In genomic region chr13:46663216-46663615, GRCh38 we compare ENCODE assay signal across 14 cellular contexts.
DNase-seq lines count a peak whose midpoint lies in the region; ATAC-seq, FAIRE-seq and TF ChIP-seq lines count a peak whose summit lies in the region.
"Had no signal": no experiment of that assay in that cellular context is flagged by ENCODE, and none has a peak within 500 bp of the region (broad histone marks: within the 10 kb centered on the region; RNA-seq: fewer than 3 reads in every experiment).

No MANE protein-coding gene starts in this region.

- no peak overlapping the region for H4K91ac ChIP-seq in H1 (replicated peaks; ENCODE audit: insufficient read length, low read length)

- no peak overlapping the region for H4K8ac ChIP-seq in H1 (ENCODE audit: extremely low read depth, insufficient read depth, low read length)

- intact Hi-C loops in naive thymus-derived CD4-positive, alpha-beta T cell (cut with micrococcal nuclease) = loop anchor here (2.0 to 10.0 kb wide), 2 partner anchors 14 to 608 kb away; partner anchors contain the start of gene ZC3H13 (in 1 of the 2)
- intact Hi-C loops in left lung (cut with DNase I) = no loop called here
- intact Hi-C loops in left cardiac atrium (cut with DNase I) = loop anchor here in 1 of 2 donors (10.0 kb wide), 1 partner anchor 58 kb away; no protein-coding TSS in a partner anchor

- no peaks in the 10 kb centered on the region for H4K20me1 ChIP-seq in H1 (replicated peaks in 1 of 2; ENCODE audit: control insufficient read depth in 1 of 2, insufficient read depth in 2 of 2, low read length in 2 of 2)

- H3K4me3 ChIP-seq in CD8-positive, alpha-beta memory T cell (ENCODE audit: low read length) = no peak overlapping the region
- H3K4me3 ChIP-seq in H1 (ENCODE audit: extremely low read depth in 1 of 4, insufficient read depth in 2 of 4, low read depth in 3 of 4, low read length in 4 of 4) (no peak overlapping the region), left lung (no peak overlapping the region)
- H3K4me3 ChIP-seq in naive thymus-derived CD4-positive, alpha-beta T cell (ENCODE audit: low read length) = no peak overlapping the region
- H3K4me3 ChIP-seq: hepatocyte had no signal

- no peak overlapping the region for H4K5ac ChIP-seq in H1 (ENCODE audit: insufficient read length, low read depth, low read length)

- H2BK12ac ChIP-seq in H1 (ENCODE audit: low read depth, low read length) = no peak overlapping the region; the same call in 1 of the 2 replicates

- POLR2A ChIA-PET in CD8-positive, alpha-beta memory T cell (lab: Charles Lee) = no interaction called here
- POLR2A ChIA-PET in H1 (lab: Charles Lee; ENCODE audit: partially characterized antibody) = no interaction called here
- POLR2A ChIA-PET in naive thymus-derived CD4-positive, alpha-beta T cell (lab: Charles Lee) = interaction anchor here (0.7 kb wide), 2 partner anchors 8 to 152 kb away, joined by 3 read pairs; no protein-coding TSS in a partner anchor

- H3K27me3 Mint-ChIP-seq in CD8-positive, alpha-beta memory T cell = no peaks in the 10 kb centered on the region
- no peaks in the 10 kb centered on the region for H3K27me3 Mint-ChIP-seq in naive thymus-derived CD4-positive, alpha-beta T cell

- no peak overlapping the region for H3K23ac ChIP-seq in H1 (ENCODE audit: insufficient read length)

- H2BK15ac ChIP-seq in H1 (ENCODE audit: low read length) = no peak overlapping the region

- H3K27ac Mint-ChIP-seq in CD8-positive, alpha-beta memory T cell = peak overlapping the region in 5 of 8 donors; percentile 6 to 58 (median 20)
- H3K27ac Mint-ChIP-seq in naive thymus-derived CD4-positive, alpha-beta T cell = peak overlapping the region in 7 of 9 donors; percentile 2 to 75 (median 19)

- H2AK5ac ChIP-seq in H1 (ENCODE audit: low read depth, low read length) = no peak overlapping the region

- H3K27me3 ChIP-seq in CD8-positive, alpha-beta memory T cell (ENCODE audit: insufficient read depth, low read length, poor library complexity, severe bottlenecking) = no peaks in the 10 kb centered on the region
- H3K27me3 ChIP-seq in H1 (replicated peaks in 1 of 4; ENCODE audit: control insufficient read depth in 3 of 4, extremely low read depth in 1 of 4, insufficient read depth in 3 of 4, low read length in 3 of 4) = no peaks in the 10 kb centered on the region
- H3K27me3 ChIP-seq in naive thymus-derived CD4-positive, alpha-beta T cell (ENCODE audit: control insufficient read depth in 2 of 2, insufficient read depth in 2 of 2, low read length in 2 of 2) = no peaks in the 10 kb centered on the region
- H3K27me3 ChIP-seq in left lung = no peaks in the 10 kb centered on the region
- H3K27me3 ChIP-seq: hepatocyte had no signal

- H3K4me2 ChIP-seq in H1 (ENCODE audit: insufficient read depth in 1 of 2, low read depth in 2 of 2, low read length in 2 of 2) = no peak overlapping the region
- H3K4me2 ChIP-seq: hepatocyte had no signal

- 33% methylated on average over 1 of the region's 1 CpG; no CpG with 5 or more reads in 1 of the 2 experiments for WGBS in H1 (ENCODE audit: extremely low coverage in 1 of 2, insufficient coverage in 1 of 2, insufficient read length in 1 of 2, insufficient replicate concordance in 2 of 2, low coverage in 1 of 2, low lambda C conversion rate in 2 of 2, missing lambda C conversion rate in 1 of 2), 2 experiments

- no peak overlapping the region for H3K14ac ChIP-seq in H1 (ENCODE audit: insufficient read length)

- no peak for DNase-seq in CD8-positive, alpha-beta memory T cell
- DNase-seq in HT-29 (ENCODE audit: low spot score) (peak; percentile 34), H1 (ENCODE audit: low read depth in 1 of 2, low spot score in 2 of 2) (no peak), left lung (no peak), H54 (ENCODE audit: insufficient read length, low spot score) (no peak), middle frontal gyrus (ENCODE audit: extremely low spot score, low spot score) (no peak), left cardiac atrium (no peak)
- DNase-seq in naive thymus-derived CD4-positive, alpha-beta T cell = no peak
- DNase-seq: activated T-cell treated with anti-CD3 and anti-CD28 coated beads, Interleukin-2, amount 50 U/mL, for 4 hours; right cardiac atrium; substantia nigra had no signal

- peaks cover 0 to 3% (median 0%) of the 10 kb centered on the region in 3 donors for H3K36me3 Mint-ChIP-seq in CD8-positive, alpha-beta memory T cell
- peaks cover 0 to 13% (median 5%) of the 10 kb centered on the region in 5 donors for H3K36me3 Mint-ChIP-seq in naive thymus-derived CD4-positive, alpha-beta T cell

- H3K4me3 Mint-ChIP-seq in CD8-positive, alpha-beta memory T cell = no peak overlapping the region
- no peak overlapping the region for H3K4me3 Mint-ChIP-seq in naive thymus-derived CD4-positive, alpha-beta T cell
- H3K4me3 Mint-ChIP-seq: activated T-cell treated with anti-CD3 and anti-CD28 coated beads, Interleukin-2, amount 50 U/mL, for 4 hours had no signal

- FAIRE-seq in H1 (lab: Jason Lieb, UNC) (no peak), H54 (lab: Jason Lieb, UNC) (no peak)

- H3K4ac ChIP-seq in H1 (replicated peaks; ENCODE audit: insufficient read length, low read depth, low read length) = no peak overlapping the region

- H3K4me1 Mint-ChIP-seq in CD8-positive, alpha-beta memory T cell = peaks cover 38 to 62% (median 54%) of the 10 kb centered on the region in 3 donors
- peaks cover 37 to 70% (median 56%) of the 10 kb centered on the region in 7 donors for H3K4me1 Mint-ChIP-seq in naive thymus-derived CD4-positive, alpha-beta T cell

- TF ChIP-seq POLR2A in H1 (IDR thresholded peaks at IDR 0.05; ENCODE audit: control extremely low read depth in 1 of 2, low read depth in 2 of 2, low read length in 2 of 2) = no peak
- TF ChIP-seq POLR2A in H54 (IDR thresholded peaks at IDR 0.05; ENCODE audit: low read depth, low read length) = no peak

- H3K56ac ChIP-seq in H1 (replicated peaks; ENCODE audit: insufficient read length, low read depth, low read length) = no peak overlapping the region

- no peak overlapping the region for H3K27ac ChIP-seq in CD8-positive, alpha-beta memory T cell (ENCODE audit: low read depth, low read length)
- H3K27ac ChIP-seq in H1 (ENCODE audit: low read depth, low read length) = peak overlapping the region; percentile 17; the same call in 1 of the 2 replicates
- no peak overlapping the region for H3K27ac ChIP-seq in naive thymus-derived CD4-positive, alpha-beta T cell (ENCODE audit: low read depth, low read length)
- peak overlapping the region in 1 of 2 donors; percentile 55 for H3K27ac ChIP-seq in left lung
- H3K27ac ChIP-seq: C4-2B had no signal

- H2AFZ ChIP-seq in H1 (ENCODE audit: low read length) = no peak overlapping the region
- H2AFZ ChIP-seq: hepatocyte had no signal

- H3K23me2 ChIP-seq in H1 (ENCODE audit: low read depth, low read length) = no peaks in the 10 kb centered on the region; the same call in 1 of the 2 replicates

- ATAC-seq in naive thymus-derived CD4-positive, alpha-beta T cell = no peak
- ATAC-seq in left lung (no peak), left cardiac atrium (no peak)
- ATAC-seq: activated CD4-positive, CD25-positive, alpha-beta regulatory T cell treated with anti-CD3 and anti-CD28 coated beads, Interleukin-2, amount 50 U/mL, for 24 hours; activated T-cell treated with anti-CD3 and anti-CD28 coated beads, Interleukin-2, amount 50 U/mL, for 4 hours; right cardiac atrium had no signal

- H3K9me3 Mint-ChIP-seq in CD8-positive, alpha-beta memory T cell = no peaks in the 10 kb centered on the region
- no peaks in the 10 kb centered on the region for H3K9me3 Mint-ChIP-seq in naive thymus-derived CD4-positive, alpha-beta T cell
- H3K9me3 Mint-ChIP-seq: activated T-cell treated with anti-CD3 and anti-CD28 coated beads, Interleukin-2, amount 50 U/mL, for 4 hours had no signal

- CTCF ChIA-PET in CD8-positive, alpha-beta memory T cell (lab: Charles Lee) = no interaction called here
- CTCF ChIA-PET in H1 (lab: Charles Lee; ENCODE audit: partially characterized antibody) = interaction anchor here (1.3 to 1.7 kb wide), 2 partner anchors 9 to 56 kb away, joined by 3 read pairs; no protein-coding TSS in a partner anchor
- CTCF ChIA-PET in naive thymus-derived CD4-positive, alpha-beta T cell (lab: Charles Lee) = interaction anchor here (1.1 kb wide), 1 partner anchor 10 kb away, joined by 3 read pairs; no protein-coding TSS in a partner anchor

- H3K79me2 ChIP-seq in H1 (ENCODE audit: control insufficient read depth in 1 of 2, insufficient read depth in 2 of 2, low read length in 2 of 2) = peaks cover 0 to 19% of the 10 kb centered on the region in 2 experiments; a peak in 2 of 4 replicates

- TF ChIP-seq CTCF in H1 (IDR thresholded peaks at IDR 0.05; ENCODE audit: control extremely low read depth in 1 of 3, insufficient read depth in 1 of 3, low read depth in 1 of 3, low read length in 3 of 3) (no peak), left lung (IDR thresholded peaks at IDR 0.05) (no peak)

- TF ChIP-seq RAD21 in H1 (IDR thresholded peaks at IDR 0.05 in 1 of 2, conservative IDR thresholded peaks at IDR 0.05 in 1 of 2; ENCODE audit: low read depth in 2 of 2, low read length in 2 of 2) = no peak

- no peak overlapping the region for H2BK20ac ChIP-seq in H1 (ENCODE audit: low read length)

- H3K18ac ChIP-seq in H1 (ENCODE audit: extremely low read depth, low read length) = no peak overlapping the region

- no peaks in the 10 kb centered on the region for H3K9me3 ChIP-seq in CD8-positive, alpha-beta memory T cell (ENCODE audit: low read length)
- no peaks in the 10 kb centered on the region for H3K9me3 ChIP-seq in H1 (ENCODE audit: insufficient read depth in 2 of 2, low read depth in 1 of 2, low read length in 1 of 2)
- H3K9me3 ChIP-seq in naive thymus-derived CD4-positive, alpha-beta T cell (ENCODE audit: control insufficient read depth in 2 of 3, low read length in 3 of 3) = no peaks in the 10 kb centered on the region
- no peaks in the 10 kb centered on the region for H3K9me3 ChIP-seq in left lung

- no peak overlapping the region for H2BK5ac ChIP-seq in H1 (ENCODE audit: low read depth, low read length)

- TF ChIP-seq EP300 in H1 (IDR thresholded peaks at IDR 0.05; ENCODE audit: borderline replicate concordance in 1 of 2, low read depth in 2 of 2, low read length in 2 of 2) = no peak

- peaks cover 13% of the 10 kb centered on the region for H3K4me1 ChIP-seq in CD8-positive, alpha-beta memory T cell (ENCODE audit: insufficient read depth, low read length)
- H3K4me1 ChIP-seq in H1 (replicated peaks in 1 of 4; ENCODE audit: control insufficient read depth in 3 of 4, insufficient read depth in 4 of 4, low read length in 3 of 4) (peaks cover 3 to 28% (median 13%) of the 10 kb centered on the region in 4 experiments; a peak in 6 of 7 replicates), left lung (peaks cover 0 to 45% of the 10 kb centered on the region in 2 donors)
- H3K4me1 ChIP-seq in naive thymus-derived CD4-positive, alpha-beta T cell (ENCODE audit: control insufficient read depth in 2 of 2, insufficient read depth in 2 of 2, low read length in 2 of 2) = peaks cover 0 to 20% of the 10 kb centered on the region in 2 donors

- no peak overlapping the region; a peak in 2 of 7 replicates for H3K9ac ChIP-seq in H1 (replicated peaks in 1 of 4; ENCODE audit: extremely low read depth in 1 of 4, low read depth in 3 of 4, low read length in 3 of 4)

- H3K79me1 ChIP-seq in H1 (ENCODE audit: low read depth, low read length) = no peaks in the 10 kb centered on the region; the same call in 1 of the 2 replicates

- H3K36me3 ChIP-seq in CD8-positive, alpha-beta memory T cell (ENCODE audit: insufficient read depth, low read length) = no peaks in the 10 kb centered on the region
- H3K36me3 ChIP-seq in H1 (ENCODE audit: control insufficient read depth in 2 of 4, insufficient read depth in 4 of 4, low read length in 3 of 4) = no peaks in the 10 kb centered on the region
- H3K36me3 ChIP-seq in naive thymus-derived CD4-positive, alpha-beta T cell (ENCODE audit: control insufficient read depth in 2 of 3, insufficient read depth in 3 of 3, low read length in 3 of 3) = no peaks in the 10 kb centered on the region
- H3K36me3 ChIP-seq in left lung = no peaks in the 10 kb centered on the region

- H2BK120ac ChIP-seq in H1 (replicated peaks; ENCODE audit: low read depth, low read length) = no peak overlapping the region

Comparison
In these comparisons a context has a peak if more than half of its experiments do, and no peak if none do; other contexts are left out.
1. intact Hi-C loops: an anchor here in naive thymus-derived CD4-positive, alpha-beta T cell (2.0 to 10.0 kb wide); none called in left lung.